ENCODE assay signal across 22 cellular contexts in the genomic region with DNA sequence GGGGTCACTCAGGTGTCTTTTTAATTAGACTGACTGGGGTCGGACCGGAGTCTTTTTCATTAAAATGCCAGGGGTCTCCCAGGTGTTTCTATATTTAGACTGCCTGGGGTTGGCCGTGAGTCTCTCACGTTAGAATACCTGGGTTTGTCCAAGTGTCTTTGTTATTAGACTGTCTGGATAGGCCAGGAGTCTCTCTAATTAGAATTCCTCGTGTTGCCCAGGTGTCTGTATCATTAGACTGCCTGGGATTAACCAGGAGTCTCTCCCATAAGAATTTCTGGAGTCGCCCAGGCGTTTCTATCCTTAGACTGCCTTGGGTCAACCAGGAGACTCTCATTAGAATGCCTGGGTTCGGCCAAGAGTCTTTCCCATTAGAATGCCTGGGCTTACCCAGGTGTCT.
A peak's percentile ranks its signal among the peaks of the same experiment; 100 is the strongest.
DNase-seq lines count a peak whose midpoint lies in the region; ATAC-seq and TF ChIP-seq lines count a peak whose summit lies in the region.
"Had no signal": no experiment of that assay in that cellular context is flagged by ENCODE, and none has a peak within 500 bp of the region (broad histone marks: within the 10 kb centered on the region; RNA-seq: fewer than 3 reads in every experiment).

No MANE protein-coding gene starts in this region.

- H3K4me1 ChIP-seq in right atrium auricular region, result no peaks in the 10 kb centered on the region
- no peaks in the 10 kb centered on the region for H3K4me1 ChIP-seq in prostate gland (replicated peaks)
- no peaks in the 10 kb centered on the region for H3K4me1 ChIP-seq in effector memory CD4-positive, alpha-beta T cell (ENCODE audit: control insufficient read depth, insufficient read depth, low read length, poor library complexity, severe bottlenecking)
- H3K4me1 ChIP-seq: BLaER1 had no signal

- peaks cover 92% of the 10 kb centered on the region for H3K9me3 Mint-ChIP-seq in osteocyte (ENCODE audit: unreplicated experiment)

- ATAC-seq in left lobe of liver, result no peak
- ATAC-seq: GM12878 had no signal

- no peaks in the 10 kb centered on the region for H3K27me3 ChIP-seq in right atrium auricular region
- no peaks in the 10 kb centered on the region for H3K27me3 ChIP-seq in prostate gland (replicated peaks; ENCODE audit: insufficient read depth)
- no peaks in the 10 kb centered on the region for H3K27me3 ChIP-seq in effector memory CD4-positive, alpha-beta T cell (replicated peaks; ENCODE audit: control insufficient read depth, insufficient read depth, low read length, poor library complexity, severe bottlenecking)
- H3K27me3 ChIP-seq: BLaER1 had no signal

- 97% methylated on average over 8 of the region's 8 CpGs for WGBS in prostate gland

- no peak overlapping the region for H3K27ac Mint-ChIP-seq in osteocyte (ENCODE audit: unreplicated experiment)
- H3K27ac Mint-ChIP-seq: B cell; CD4-positive, CD25-positive, alpha-beta regulatory T cell; CD8-positive, alpha-beta memory T cell had no signal

- no peak overlapping the region for H3K27ac ChIP-seq in right atrium auricular region
- H3K27ac ChIP-seq in prostate gland, result no peak overlapping the region
- H3K27ac ChIP-seq in effector memory CD4-positive, alpha-beta T cell (ENCODE audit: insufficient read depth, low read length, poor library complexity, severe bottlenecking), result no peak overlapping the region
- H3K27ac ChIP-seq: 22Rv1, BLaER1, C4-2B, GM23248 had no signal

- DNase-seq in right atrium auricular region (ENCODE audit: low spot score) (peak; percentile 16), cardiac septum (ENCODE audit: low spot score) (no peak), left lobe of liver (ENCODE audit: low spot score) (peak; percentile 6), osteocyte (ENCODE audit: extremely low spot score, unreplicated experiment) (peak; percentile 69), NCI-H1048 (lab: John Stamatoyannopoulos, UW) (no peak), RKO (ENCODE audit: low spot score) (no peak), prostate gland (ENCODE audit: low spot score) (no peak)
- no peak for DNase-seq in effector memory CD4-positive, alpha-beta T cell
- DNase-seq: CD4-positive, CD25-positive, alpha-beta regulatory T cell; CD8-positive, alpha-beta memory T cell; DMS 273 treated with DMSO at 0.1 percent for 48 hours; DMS79; EL; GDM1; GM23248; H7; HCEC 1CT had no signal

- H3K4me3 ChIP-seq in right atrium auricular region (no peak overlapping the region), prostate gland (no peak overlapping the region)
- H3K4me3 ChIP-seq in effector memory CD4-positive, alpha-beta T cell (ENCODE audit: insufficient read depth, low read depth, low read length, poor library complexity, severe bottlenecking), result no peak overlapping the region
- H3K4me3 ChIP-seq: BLaER1, GM12878, GM23248 had no signal

- intact Hi-C loops in cardiac septum (cut with DNase I), result no loop called here
- intact Hi-C loops in prostate gland (cut with DNase I), result no loop called here

- H3K27me3 Mint-ChIP-seq in osteocyte (ENCODE audit: unreplicated experiment), result no peaks in the 10 kb centered on the region
- H3K27me3 Mint-ChIP-seq: B cell; CD4-positive, CD25-positive, alpha-beta regulatory T cell; CD8-positive, alpha-beta memory T cell had no signal

- TF ChIP-seq POLR2A in prostate gland (IDR thresholded peaks at IDR 0.05), result no peak

- H3K9me3 ChIP-seq in right atrium auricular region, result no peaks in the 10 kb centered on the region
- H3K9me3 ChIP-seq in prostate gland, result no peaks in the 10 kb centered on the region
- peaks cover 55% of the 10 kb centered on the region for H3K9me3 ChIP-seq in effector memory CD4-positive, alpha-beta T cell (ENCODE audit: control insufficient read depth, low read length)

- no peak overlapping the region for H3K4me3 Mint-ChIP-seq in osteocyte (ENCODE audit: unreplicated experiment)
- H3K4me3 Mint-ChIP-seq: B cell; CD4-positive, CD25-positive, alpha-beta regulatory T cell had no signal

- H3K36me3 ChIP-seq in right atrium auricular region (no peaks in the 10 kb centered on the region), prostate gland (no peaks in the 10 kb centered on the region)
- H3K36me3 ChIP-seq in effector memory CD4-positive, alpha-beta T cell (ENCODE audit: control insufficient read depth, insufficient read depth, low read length), result no peaks in the 10 kb centered on the region

- H3K36me3 Mint-ChIP-seq in osteocyte (ENCODE audit: unreplicated experiment), result peaks cover 50% of the 10 kb centered on the region
- H3K36me3 Mint-ChIP-seq: CD4-positive, CD25-positive, alpha-beta regulatory T cell had no signal

- TF ChIP-seq CTCF in right atrium auricular region (IDR thresholded peaks at IDR 0.05), result no peak
- no peak for TF ChIP-seq CTCF in osteocyte (IDR thresholded peaks at IDR 0.05)
- no peak for TF ChIP-seq CTCF in prostate gland (IDR thresholded peaks at IDR 0.05)

- H3K4me1 Mint-ChIP-seq in osteocyte (ENCODE audit: unreplicated experiment), result no peaks in the 10 kb centered on the region
- H3K4me1 Mint-ChIP-seq: B cell; CD4-positive, CD25-positive, alpha-beta regulatory T cell; CD8-positive, alpha-beta memory T cell had no signal

Comparison
In these comparisons a context has a peak if more than half of its experiments do, and no peak if none do; other contexts are left out.
1. DNase-seq: peak in right atrium auricular region (single experiment), left lobe of liver (single experiment) and osteocyte (single experiment); none in cardiac septum (single experiment), NCI-H1048 (single experiment), RKO (single experiment), prostate gland (single experiment) and effector memory CD4-positive, alpha-beta T cell (0 of 3).